ENCODE assay signal across 8 cellular contexts in genomic region chr18:10454800-10455550, GRCh38. TPM values are rescaled to one million over a fixed set of nuclear protein-coding genes. Genes with fewer than 3 reads are reported as not detected.
DNase-seq lines count a peak whose midpoint lies in the region; ATAC-seq, FAIRE-seq and TF ChIP-seq lines count a peak whose summit lies in the region.

No MANE protein-coding gene starts in this region.

- no peak for FAIRE-seq in HTR-8/SVneo (lab: Jason Lieb, UNC)

- no peak for TF ChIP-seq CTCF in RWPE2 (IDR thresholded peaks at IDR 0.05; ENCODE audit: poor library complexity, severe bottlenecking)
- TF ChIP-seq CTCF in gastroesophageal sphincter (IDR thresholded peaks at IDR 0.05): no peak
- TF ChIP-seq CTCF in psoas muscle (IDR thresholded peaks at IDR 0.05): no peak

- WGBS in gastroesophageal sphincter (ENCODE audit: low coverage in 1 of 2), 2 donors: 1 to 5% methylated on average over 7 to 9 of the region's 69 CpGs
- WGBS in psoas muscle, 3 donors: 1% methylated on average over 44 to 68 of the region's 69 CpGs

- H3K27me3 ChIP-seq in RWPE2 (ENCODE audit: insufficient read depth, poor library complexity, severe bottlenecking): peaks cover 73% of the 10 kb centered on the region
- peaks cover 37% of the 10 kb centered on the region for H3K27me3 ChIP-seq in gastroesophageal sphincter
- peaks cover 0 to 44% (median 3%) of the 10 kb centered on the region in 3 donors for H3K27me3 ChIP-seq in psoas muscle (ENCODE audit: insufficient read depth in 3 of 3, low read length in 2 of 3)

- H3K4me3 ChIP-seq in RWPE2 (ENCODE audit: severe bottlenecking) (peak overlapping the region; percentile 26), gastroesophageal sphincter (peak overlapping the region; percentile 55 to 75), psoas muscle (peak overlapping the region; percentile 68)

- no peak for TF ChIP-seq EP300 in gastroesophageal sphincter (IDR thresholded peaks at IDR 0.05)

- peaks cover 0 to 3% (median 0%) of the 10 kb centered on the region in 3 donors for H3K36me3 Mint-ChIP-seq in immature natural killer cell

- H3K9me3 ChIP-seq in RWPE2 (ENCODE audit: severe bottlenecking) (no peaks in the 10 kb centered on the region), gastroesophageal sphincter (no peaks in the 10 kb centered on the region), psoas muscle (no peaks in the 10 kb centered on the region)

- intact Hi-C loops in psoas muscle (cut with DNase I): no loop called here

- H3K4me1 ChIP-seq in RWPE2 (ENCODE audit: insufficient read depth, poor library complexity, severe bottlenecking): no peaks in the 10 kb centered on the region
- peaks cover 0 to 46% (median 4%) of the 10 kb centered on the region in 3 donors for H3K4me1 ChIP-seq in gastroesophageal sphincter
- H3K4me1 ChIP-seq in psoas muscle: peaks cover 12% of the 10 kb centered on the region

- peaks cover 2 to 28% (median 16%) of the 10 kb centered on the region in 3 donors for H3K27me3 Mint-ChIP-seq in immature natural killer cell (ENCODE audit: low read depth in 3 of 3)

- H3K27ac ChIP-seq in RWPE2 (ENCODE audit: poor library complexity, severe bottlenecking) (no peak overlapping the region), gastroesophageal sphincter (peak overlapping the region; percentile 8 to 90 (median 83)), psoas muscle (peak overlapping the region; percentile 46)

- H3K4me1 Mint-ChIP-seq in immature natural killer cell: peaks cover 0 to 6% of the 10 kb centered on the region in 2 donors

- DNase-seq in EL (peak; percentile 34), RWPE2 (ENCODE audit: low spot score) (no peak), psoas muscle (peak in 1 of 2 donors; percentile 28), HK-2 (ENCODE audit: unreplicated experiment) (no peak), HTR-8/SVneo (ENCODE audit: insufficient read length, low spot score) (no peak), immature natural killer cell (no peak)

- H3K4me3 Mint-ChIP-seq in immature natural killer cell: peak overlapping the region in 2 of 5 donors; percentile 53 to 57

- H3K27ac Mint-ChIP-seq in immature natural killer cell: no peak overlapping the region

- TF ChIP-seq POLR2A in gastroesophageal sphincter (IDR thresholded peaks at IDR 0.05): no peak

- H3K36me3 ChIP-seq in RWPE2 (ENCODE audit: low read depth): no peaks in the 10 kb centered on the region
- no peaks in the 10 kb centered on the region for H3K36me3 ChIP-seq in gastroesophageal sphincter
- no peaks in the 10 kb centered on the region for H3K36me3 ChIP-seq in psoas muscle (ENCODE audit: insufficient read depth in 1 of 2, low read depth in 1 of 2)

- peaks cover 0 to 3% (median 0%) of the 10 kb centered on the region in 6 donors for H3K9me3 Mint-ChIP-seq in immature natural killer cell

- ATAC-seq in RWPE2 (ENCODE audit: low read depth) (peak; percentile 71), gastroesophageal sphincter (peak; percentile 37), psoas muscle (peak in 3 of 4 donors; percentile 20 to 44 (median 39)), GM21619 (IDR thresholded peaks at IDR 0.05; ENCODE audit: unreplicated experiment) (no peak)

RNA-seq across cellular contexts. Expression of gene APCDD1, which starts 0.5 kb away (rescaled TPM):
- total RNA-seq in gastroesophageal sphincter (100 to 1,000 TPM in 1 of 4 donors, 10 to 100 TPM in 3; 34.7 to 196 (median 41.3) TPM), psoas muscle (10 to 100 TPM in 2 of 4 donors, 1 to 10 TPM in 2; 1.4 to 47.0 (median 9.3) TPM)
- polyA plus RNA-seq in psoas muscle (1 to 10 TPM; 2.9 to 6.3 (median 6.2) TPM), immature natural killer cell (under 1 TPM in 1 of 3 donors, not detected in 2; 0.31 TPM)
